Comparison of ENCODE assay signal across 8 cellular contexts in the genomic region with DNA sequence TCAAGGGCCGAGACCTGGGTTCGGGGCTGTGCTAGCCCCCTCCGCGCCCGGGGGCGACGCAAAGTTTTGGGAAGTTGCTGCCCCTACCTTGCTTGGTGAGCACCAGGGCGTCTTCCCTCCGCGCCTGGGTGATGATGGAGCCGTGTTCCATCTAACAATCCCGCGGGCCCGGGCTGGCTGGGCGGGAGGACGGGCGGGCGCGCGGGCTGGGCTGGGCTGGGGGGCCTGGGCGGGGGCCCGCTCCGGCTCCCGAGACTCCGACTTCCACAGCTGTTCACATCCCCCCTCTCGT. TPM values are rescaled to one million over a fixed set of nuclear protein-coding genes. Genes with fewer than 3 reads are reported as not detected.
A peak's percentile ranks its signal among the peaks of the same experiment; 100 is the strongest.
DNase-seq lines count a peak whose midpoint lies in the region; ATAC-seq, FAIRE-seq and TF ChIP-seq lines count a peak whose summit lies in the region.

No MANE protein-coding gene starts in this region.

- H3K27ac ChIP-seq in heart right ventricle (peak overlapping the region; percentile 97 to 100 (median 100)), small intestine (ENCODE audit: low read depth in 1 of 2, low read length in 1 of 2) (peak overlapping the region; percentile 90 to 99)

- peak overlapping the region; percentile 92 for H3K27ac Mint-ChIP-seq in activated CD8-positive, alpha-beta T cell treated with anti-CD3 and anti-CD28 coated beads for 36 hours

- H3K4me1 ChIP-seq in heart right ventricle (peaks cover 30 to 55% (median 41%) of the 10 kb centered on the region in 9 donors), small intestine (ENCODE audit: control insufficient read depth in 2 of 2, insufficient read depth in 1 of 2, low read depth in 1 of 2, low read length in 1 of 2) (peaks cover 9 to 18% of the 10 kb centered on the region in 2 donors)

- H3K36me3 ChIP-seq in heart right ventricle (peaks cover 0 to 23% (median 0%) of the 10 kb centered on the region in 9 donors), small intestine (ENCODE audit: control insufficient read depth in 2 of 2, insufficient read depth in 2 of 2, low read length in 2 of 2) (no peaks in the 10 kb centered on the region)

- CTCF ChIA-PET in activated CD8-positive, alpha-beta T cell treated with anti-CD3 and anti-CD28 coated beads for 36 hours (lab: Charles Lee): interaction anchor here (0.7 to 7.2 kb wide), 6 partner anchors 10 to 63 kb away, joined by 3 to 61 read pairs (median 12); a partner anchor contains a TSS

- no peak for FAIRE-seq in small intestine (lab: Jason Lieb, UNC)

- H3K27me3 ChIP-seq in heart right ventricle (no peaks in the 10 kb centered on the region), small intestine (ENCODE audit: control insufficient read depth in 2 of 2, insufficient read depth in 2 of 2, low read length in 2 of 2) (no peaks in the 10 kb centered on the region)

- intact Hi-C loops in activated CD8-positive, alpha-beta T cell treated with anti-CD3 and anti-CD28 coated beads for 36 hours (cut with micrococcal nuclease): no loop called here
- intact Hi-C loops in heart right ventricle (cut with DNase I): loop anchor here in 3 of 10 donors (1.0 to 2.0 kb wide), 3 partner anchors 19 to 49 kb away; no protein-coding TSS in a partner anchor

- H3K27me3 Mint-ChIP-seq in activated CD8-positive, alpha-beta T cell treated with anti-CD3 and anti-CD28 coated beads for 36 hours: peaks cover 3% of the 10 kb centered on the region

- H3K9me3 ChIP-seq in heart right ventricle: no peaks in the 10 kb centered on the region
- no peaks in the 10 kb centered on the region for H3K9me3 ChIP-seq in small intestine (ENCODE audit: control insufficient read depth, low read depth)

- WGBS in heart right ventricle, 2 donors: 0% methylated on average over 14 to 26 of the region's 26 CpGs
- WGBS in small intestine, 3 donors: 0% methylated on average over 17 to 26 of the region's 26 CpGs

- TF ChIP-seq CTCF in activated CD8-positive, alpha-beta T cell treated with anti-CD3 and anti-CD28 coated beads for 36 hours (IDR thresholded peaks at IDR 0.05): no peak
- TF ChIP-seq CTCF in heart right ventricle (IDR thresholded peaks at IDR 0.05): no peak

- H3K9me3 Mint-ChIP-seq in activated CD8-positive, alpha-beta T cell treated with anti-CD3 and anti-CD28 coated beads for 36 hours: no peaks in the 10 kb centered on the region

- POLR2A ChIA-PET in activated CD8-positive, alpha-beta T cell treated with anti-CD3 and anti-CD28 coated beads for 36 hours (lab: Charles Lee): interaction anchor here (0.5 to 7.3 kb wide), 10 partner anchors 11 to 209 kb away, joined by 3 to 84 read pairs (median 4); a partner anchor contains a TSS

- peak overlapping the region; percentile 81 for H3K4me3 Mint-ChIP-seq in activated CD8-positive, alpha-beta T cell treated with anti-CD3 and anti-CD28 coated beads for 36 hours

- H3K4me3 ChIP-seq in heart right ventricle (peak overlapping the region; percentile 77 to 100 (median 96)), small intestine (ENCODE audit: low read depth in 1 of 2, low read length in 2 of 2) (peak overlapping the region; percentile 97 to 99)

- peaks cover 4% of the 10 kb centered on the region for H3K36me3 Mint-ChIP-seq in activated CD8-positive, alpha-beta T cell treated with anti-CD3 and anti-CD28 coated beads for 36 hours (ENCODE audit: low read depth)

- peak; percentile 58 for DNase-seq in activated CD8-positive, alpha-beta T cell treated with anti-CD3 and anti-CD28 coated beads for 36 hours
- DNase-seq in heart right ventricle (no peak), small intestine (no peak), superior temporal gyrus (ENCODE audit: extremely low spot score) (no peak), NCI-H510A treated with DMSO at 0.1 percent for 48 hours (lab: John Stamatoyannopoulos, UW) (no peak), cerebellum (ENCODE audit: low spot score) (no peak)

- ATAC-seq in GM19372 (IDR thresholded peaks at IDR 0.05; ENCODE audit: low read depth, unreplicated experiment) (peak; percentile 3), HG03064 (IDR thresholded peaks at IDR 0.05; ENCODE audit: low read depth, unreplicated experiment) (peak; percentile 3), heart right ventricle (peak in 6 of 8 donors; percentile 25 to 55 (median 32))
- ATAC-seq in activated CD8-positive, alpha-beta T cell treated with anti-CD3 and anti-CD28 coated beads for 36 hours: peak; percentile 11

- peaks cover 49% of the 10 kb centered on the region for H3K4me1 Mint-ChIP-seq in activated CD8-positive, alpha-beta T cell treated with anti-CD3 and anti-CD28 coated beads for 36 hours (ENCODE audit: low read depth)

RNA-seq across cellular contexts. Expression of a gene that starts 0.3 kb away (rescaled TPM):
- 10 to 100 TPM; 67.1 to 67.2 TPM for total RNA-seq in activated CD8-positive, alpha-beta T cell treated with anti-CD3 and anti-CD28 coated beads for 36 hours
- total RNA-seq in heart right ventricle (100 to 1,000 TPM in 2 of 10 donors, 10 to 100 TPM in 8; 76.4 to 138 (median 86.3) TPM), cerebellum (38.6 TPM)
- polyA plus RNA-seq in heart right ventricle (10 to 100 TPM; 31.2 to 31.7 TPM), small intestine (10 to 100 TPM; 35.1 to 58.1 (median 45.4) TPM)

RNA-seq across cellular contexts. Expression of a gene that starts 27.7 kb away (rescaled TPM):
- under 1 TPM; 0.34 to 0.49 TPM for total RNA-seq in activated CD8-positive, alpha-beta T cell treated with anti-CD3 and anti-CD28 coated beads for 36 hours
- total RNA-seq in heart right ventricle (1 to 10 TPM in 9 of 10 donors, under 1 TPM in 1; 1.00 to 2.9 (median 1.7) TPM), cerebellum (1.9 TPM)
- polyA plus RNA-seq in heart right ventricle (1 to 10 TPM; 1.3 to 8.4 TPM), small intestine (10 to 100 TPM; 13.4 to 16.5 (median 16.2) TPM)
